In the genomic region with DNA sequence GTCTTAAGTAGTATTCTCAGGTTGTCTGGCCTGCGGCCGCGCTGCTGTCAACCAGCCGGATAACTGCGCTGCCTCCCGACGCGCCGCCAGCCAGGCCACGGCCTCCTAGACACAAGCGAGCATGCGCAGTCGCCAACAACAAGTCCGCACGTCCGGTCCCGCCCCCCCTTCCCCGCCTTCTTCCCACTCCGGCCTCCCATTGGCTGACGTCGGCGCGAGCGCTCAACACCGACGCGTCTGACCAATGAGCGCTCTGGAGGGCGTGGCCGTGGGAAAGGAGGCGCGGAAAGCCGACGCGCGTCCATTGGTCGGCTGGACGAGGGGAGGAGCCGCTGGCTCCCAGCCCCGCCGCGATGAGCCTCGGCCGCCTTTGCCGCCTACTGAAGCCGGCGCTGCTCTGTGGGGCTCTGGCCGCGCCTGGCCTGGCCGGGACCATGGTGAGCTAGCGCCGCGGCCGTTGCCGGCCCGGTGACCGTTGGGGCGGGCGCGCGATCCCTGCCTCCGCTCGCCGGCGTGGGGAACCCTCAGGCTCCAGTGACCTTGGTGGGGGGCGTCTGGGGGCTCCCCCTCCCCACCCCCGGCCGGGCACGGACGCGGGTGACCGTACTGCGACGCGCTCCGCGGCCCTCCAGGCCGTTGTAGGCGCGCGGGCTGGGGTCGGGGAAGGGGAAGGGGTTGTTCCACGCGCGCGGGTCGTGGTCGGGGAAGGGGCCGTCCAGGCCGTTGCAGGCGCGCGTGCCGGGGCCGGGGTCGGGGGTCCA, we compare ENCODE assay signal across 8 cellular contexts. TPM values are rescaled to one million over a fixed set of nuclear protein-coding genes. Genes with fewer than 3 reads are reported as not detected.
DNase-seq lines count a peak whose midpoint lies in the region; ATAC-seq lines count a peak whose summit lies in the region.

A gene with protein sequence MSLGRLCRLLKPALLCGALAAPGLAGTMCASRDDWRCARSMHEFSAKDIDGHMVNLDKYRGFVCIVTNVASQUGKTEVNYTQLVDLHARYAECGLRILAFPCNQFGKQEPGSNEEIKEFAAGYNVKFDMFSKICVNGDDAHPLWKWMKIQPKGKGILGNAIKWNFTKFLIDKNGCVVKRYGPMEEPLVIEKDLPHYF (plus strand): TSS at position 304 of the 761 bp plus-strand sequence. CDS start 50 bp downstream, at position 354.

- no peaks in the 10 kb centered on the region for H3K27me3 ChIP-seq in CD8-positive, alpha-beta memory T cell (ENCODE audit: insufficient read depth, low read length, poor library complexity, severe bottlenecking)
- no peaks in the 10 kb centered on the region for H3K27me3 ChIP-seq in effector memory CD4-positive, alpha-beta T cell (replicated peaks; ENCODE audit: control insufficient read depth, insufficient read depth, low read length, poor library complexity, severe bottlenecking)

- peak within 1 kb of the TSS; percentile 73 to 92 (median 78) for H3K4me3 Mint-ChIP-seq in CD8-positive, alpha-beta memory T cell

- peak within 1 kb of the TSS; percentile 85 for H3K27ac ChIP-seq in CD8-positive, alpha-beta memory T cell (ENCODE audit: low read depth, low read length)
- H3K27ac ChIP-seq in effector memory CD4-positive, alpha-beta T cell (ENCODE audit: insufficient read depth, low read length, poor library complexity, severe bottlenecking) = peak within 1 kb of the TSS; percentile 97

- H3K4me1 ChIP-seq in CD8-positive, alpha-beta memory T cell (ENCODE audit: insufficient read depth, low read length) = peaks cover 43% of the 10 kb centered on the region
- peaks cover 27% of the 10 kb centered on the region for H3K4me1 ChIP-seq in effector memory CD4-positive, alpha-beta T cell (ENCODE audit: control insufficient read depth, insufficient read depth, low read length, poor library complexity, severe bottlenecking)

- peak within 1 kb of the TSS; percentile 87 to 100 (median 94) for H3K27ac Mint-ChIP-seq in CD8-positive, alpha-beta memory T cell

- no peaks in the 10 kb centered on the region for H3K9me3 ChIP-seq in CD8-positive, alpha-beta memory T cell (ENCODE audit: low read length)
- no peaks in the 10 kb centered on the region for H3K9me3 ChIP-seq in effector memory CD4-positive, alpha-beta T cell (ENCODE audit: control insufficient read depth, low read length)

- H3K27me3 Mint-ChIP-seq in CD8-positive, alpha-beta memory T cell = no peaks in the 10 kb centered on the region

- peaks cover 0 to 20% (median 0%) of the 10 kb centered on the region in 3 donors for H3K36me3 Mint-ChIP-seq in CD8-positive, alpha-beta memory T cell

- peak; percentile 94 to 99 (median 98) for DNase-seq in CD8-positive, alpha-beta memory T cell
- DNase-seq in HT-29 (ENCODE audit: low spot score) (peak; percentile 97), NOMO-1 (lab: John Stamatoyannopoulos, UW; ENCODE audit: unreplicated experiment in 2 of 2) (peak; percentile 98 to 100), medulla oblongata (ENCODE audit: extremely low spot score) (peak; percentile 100)
- peak; percentile 96 to 99 (median 98) for DNase-seq in effector memory CD4-positive, alpha-beta T cell
- DNase-seq in stimulated activated CD8-positive, alpha-beta memory T cell treated with anti-CD3 and anti-CD28 coated beads, Interleukin-12 subunit alpha, Interleukin-12 subunit beta, amount 100 ng/mL, for 1 hour (ENCODE audit: low read depth) = peak; percentile 99

- POLR2A ChIA-PET in CD8-positive, alpha-beta memory T cell (lab: Charles Lee) = interaction anchor here (0.6 to 2.7 kb wide), 11 partner anchors 9 to 1231 kb away, joined by 3 to 14 read pairs (median 4); a partner anchor contains a TSS
- POLR2A ChIA-PET in activated CD8-positive, alpha-beta memory T cell treated with anti-CD3 and anti-CD28 coated beads for 36 hours (lab: Charles Lee) = interaction anchor here (0.7 to 2.7 kb wide), 10 partner anchors 8 to 163 kb away, joined by 3 to 21 read pairs (median 3); a partner anchor contains a TSS

- peaks cover 0 to 2% (median 0%) of the 10 kb centered on the region in 5 donors for H3K9me3 Mint-ChIP-seq in CD8-positive, alpha-beta memory T cell

- peak; percentile 51 for ATAC-seq in GM19468 (IDR thresholded peaks at IDR 0.05; ENCODE audit: extremely low read depth, unreplicated experiment)

- H3K4me1 Mint-ChIP-seq in CD8-positive, alpha-beta memory T cell = peaks cover 24 to 43% (median 27%) of the 10 kb centered on the region in 3 donors

- CTCF ChIA-PET in CD8-positive, alpha-beta memory T cell (lab: Charles Lee) = interaction anchor here (1.1 to 1.4 kb wide), 4 partner anchors 36 to 140 kb away, joined by 3 to 4 read pairs (median 4); a partner anchor contains a TSS
- CTCF ChIA-PET in activated CD8-positive, alpha-beta memory T cell treated with anti-CD3 and anti-CD28 coated beads for 36 hours (lab: Charles Lee) = interaction anchor here (0.9 to 2.9 kb wide), 6 partner anchors 9 to 91 kb away, joined by 3 to 8 read pairs (median 6); a partner anchor contains a TSS

- H3K4me3 ChIP-seq in CD8-positive, alpha-beta memory T cell (ENCODE audit: low read length) = peak within 1 kb of the TSS; percentile 69
- peak within 1 kb of the TSS; percentile 95 for H3K4me3 ChIP-seq in effector memory CD4-positive, alpha-beta T cell (ENCODE audit: insufficient read depth, low read depth, low read length, poor library complexity, severe bottlenecking)

- H3K36me3 ChIP-seq in CD8-positive, alpha-beta memory T cell (ENCODE audit: insufficient read depth, low read length) = peaks cover 8% of the 10 kb centered on the region
- peaks cover 25% of the 10 kb centered on the region for H3K36me3 ChIP-seq in effector memory CD4-positive, alpha-beta T cell (ENCODE audit: control insufficient read depth, insufficient read depth, low read length)

RNA-seq across cellular contexts. Expression of the gene that starts here (rescaled TPM):
- total RNA-seq in CD8-positive, alpha-beta memory T cell = 100 to 1,000 TPM; 222 TPM
- polyA plus RNA-seq in CD8-positive, alpha-beta memory T cell = 373 TPM
- 1,102 and 1,117 TPM in 2 replicates for total RNA-seq in HT-29 (2014; rRNA removed; shearing (Covaris generic))
- total RNA-seq in activated CD8-positive, alpha-beta memory T cell treated with anti-CD3 and anti-CD28 coated beads for 36 hours = 100 to 1,000 TPM; 205 to 209 TPM

Comparison
In these comparisons a context has a peak if more than half of its experiments do, and no peak if none do; other contexts are left out.
1. Peak in every context shown above with its lines: DNase-seq, ATAC-seq, H3K4me3 ChIP-seq and H3K27ac ChIP-seq.